ENCODE assay signal across 1 cellular context in the genomic region with DNA sequence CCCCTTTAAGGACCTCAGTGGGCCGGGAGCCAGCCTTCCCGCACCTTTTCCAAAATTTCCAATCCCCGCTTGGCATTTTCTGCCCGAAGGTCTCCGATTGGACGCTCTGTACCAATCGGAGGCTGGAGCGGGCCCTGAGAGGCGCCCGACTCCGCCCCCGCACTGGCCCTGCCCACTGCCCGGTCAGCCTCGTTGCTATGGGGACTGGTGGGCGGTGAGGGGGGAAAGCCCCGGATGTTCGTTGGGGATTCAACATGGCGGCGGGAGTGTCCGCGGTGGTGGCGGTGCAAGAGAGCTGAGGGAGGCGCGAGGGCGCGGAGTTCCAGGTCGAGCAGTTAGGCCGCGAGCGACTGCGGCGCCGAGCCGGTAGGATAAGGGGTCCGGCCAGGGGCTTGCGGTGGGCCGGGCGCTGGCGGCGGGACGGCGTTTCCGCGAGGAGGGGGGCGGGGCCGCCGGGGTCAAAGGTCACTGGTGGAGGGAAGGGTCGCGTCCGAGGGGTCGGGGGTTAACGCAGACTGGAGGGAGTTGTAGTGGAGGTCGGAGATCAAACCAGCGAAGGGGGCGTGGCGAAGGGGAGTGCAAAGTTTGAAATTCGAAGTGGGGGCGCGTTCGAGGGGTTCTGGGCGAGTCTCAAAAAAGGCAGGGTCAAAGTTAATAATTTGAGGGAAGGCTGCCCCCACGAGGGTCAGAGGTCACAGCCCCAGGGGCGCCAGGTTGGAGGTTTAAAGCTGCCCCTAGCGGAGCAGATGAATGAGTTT.
TF ChIP-seq lines count a peak whose summit lies in the region.

A gene (plus strand): TSS at position 233 of the 758 bp plus-strand sequence. CDS start 43,768 bp downstream, outside the sequence.

TF ChIP-seq in HCT116, 20 proteins besides CTCF, POLR2A, EP300 and RAD21 (continued from another document):
- TF ChIP-seq, protein P1, sequence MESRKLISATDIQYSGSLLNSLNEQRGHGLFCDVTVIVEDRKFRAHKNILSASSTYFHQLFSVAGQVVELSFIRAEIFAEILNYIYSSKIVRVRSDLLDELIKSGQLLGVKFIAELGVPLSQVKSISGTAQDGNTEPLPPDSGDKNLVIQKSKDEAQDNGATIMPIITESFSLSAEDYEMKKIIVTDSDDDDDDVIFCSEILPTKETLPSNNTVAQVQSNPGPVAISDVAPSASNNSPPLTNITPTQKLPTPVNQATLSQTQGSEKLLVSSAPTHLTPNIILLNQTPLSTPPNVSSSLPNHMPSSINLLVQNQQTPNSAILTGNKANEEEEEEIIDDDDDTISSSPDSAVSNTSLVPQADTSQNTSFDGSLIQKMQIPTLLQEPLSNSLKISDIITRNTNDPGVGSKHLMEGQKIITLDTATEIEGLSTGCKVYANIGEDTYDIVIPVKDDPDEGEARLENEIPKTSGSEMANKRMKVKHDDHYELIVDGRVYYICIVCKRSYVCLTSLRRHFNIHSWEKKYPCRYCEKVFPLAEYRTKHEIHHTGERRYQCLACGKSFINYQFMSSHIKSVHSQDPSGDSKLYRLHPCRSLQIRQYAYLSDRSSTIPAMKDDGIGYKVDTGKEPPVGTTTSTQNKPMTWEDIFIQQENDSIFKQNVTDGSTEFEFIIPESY (IDR thresholded peaks at IDR 0.05; ENCODE audit: extremely low read depth, insufficient replicate concordance, low read length) = no peak
- TF ChIP-seq JUND (IDR thresholded peaks at IDR 0.05) (no peak), POLR2AphosphoS5 (IDR thresholded peaks at IDR 0.05; ENCODE audit: low read depth, low read length) (peak; percentile 84), SP1 (IDR thresholded peaks at IDR 0.05; ENCODE audit: low read depth) (peak; percentile 93), TCF7L2 (IDR thresholded peaks at IDR 0.05; ENCODE audit: borderline replicate concordance, extremely low read depth, insufficient read depth, insufficient read length) (peak; percentile 22)
- TF ChIP-seq, protein P2, sequence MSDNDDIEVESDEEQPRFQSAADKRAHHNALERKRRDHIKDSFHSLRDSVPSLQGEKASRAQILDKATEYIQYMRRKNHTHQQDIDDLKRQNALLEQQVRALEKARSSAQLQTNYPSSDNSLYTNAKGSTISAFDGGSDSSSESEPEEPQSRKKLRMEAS (IDR thresholded peaks at IDR 0.05) = peak; percentile 14; the same call in 1 of the 2 replicates
